In the genomic region with DNA sequence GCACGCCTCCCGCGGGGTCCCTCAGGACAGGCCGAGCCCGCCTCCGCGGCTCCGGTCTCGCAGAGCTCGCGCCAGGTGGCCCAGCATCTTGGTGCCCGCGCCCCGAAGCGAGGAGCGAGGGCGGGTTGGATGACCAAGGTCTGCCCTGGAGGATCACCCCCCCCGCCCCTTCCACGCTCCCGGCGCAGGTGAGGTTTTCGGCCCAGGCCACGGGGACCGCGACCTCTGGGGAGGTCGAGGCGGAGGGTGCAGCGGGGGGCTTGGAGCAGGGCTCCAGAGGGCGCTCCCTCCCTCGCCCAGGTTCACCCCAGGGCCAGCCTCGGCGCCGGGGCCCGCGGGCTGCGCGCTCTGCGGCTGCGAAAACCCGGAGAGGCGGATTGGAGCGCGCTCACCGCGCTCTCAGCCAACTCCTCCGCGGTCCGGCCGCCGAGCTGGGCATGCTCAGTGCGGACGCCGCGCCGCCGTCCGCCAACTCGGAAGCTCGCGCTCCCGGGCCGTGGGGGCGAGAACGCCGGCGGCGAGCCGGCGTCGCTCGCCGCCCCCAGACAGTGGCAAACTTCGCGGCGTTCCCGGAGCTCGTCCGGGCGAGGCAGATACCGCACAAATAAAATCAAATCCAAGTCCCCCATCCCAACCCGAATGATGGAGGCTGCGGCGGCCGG, we compare ENCODE assay signal across 1 cellular context.
TF ChIP-seq lines count a peak whose summit lies in the region.

Gene MED12L, plus strand, starts transcription at position 438 of the 662 bp plus-strand sequence. CDS start 1,263 bp downstream, outside the sequence.

TF ChIP-seq in HepG2, 621 proteins besides CTCF, POLR2A, EP300 and RAD21 (continued from another document and continues in another):
- TF ChIP-seq, protein P1, sequence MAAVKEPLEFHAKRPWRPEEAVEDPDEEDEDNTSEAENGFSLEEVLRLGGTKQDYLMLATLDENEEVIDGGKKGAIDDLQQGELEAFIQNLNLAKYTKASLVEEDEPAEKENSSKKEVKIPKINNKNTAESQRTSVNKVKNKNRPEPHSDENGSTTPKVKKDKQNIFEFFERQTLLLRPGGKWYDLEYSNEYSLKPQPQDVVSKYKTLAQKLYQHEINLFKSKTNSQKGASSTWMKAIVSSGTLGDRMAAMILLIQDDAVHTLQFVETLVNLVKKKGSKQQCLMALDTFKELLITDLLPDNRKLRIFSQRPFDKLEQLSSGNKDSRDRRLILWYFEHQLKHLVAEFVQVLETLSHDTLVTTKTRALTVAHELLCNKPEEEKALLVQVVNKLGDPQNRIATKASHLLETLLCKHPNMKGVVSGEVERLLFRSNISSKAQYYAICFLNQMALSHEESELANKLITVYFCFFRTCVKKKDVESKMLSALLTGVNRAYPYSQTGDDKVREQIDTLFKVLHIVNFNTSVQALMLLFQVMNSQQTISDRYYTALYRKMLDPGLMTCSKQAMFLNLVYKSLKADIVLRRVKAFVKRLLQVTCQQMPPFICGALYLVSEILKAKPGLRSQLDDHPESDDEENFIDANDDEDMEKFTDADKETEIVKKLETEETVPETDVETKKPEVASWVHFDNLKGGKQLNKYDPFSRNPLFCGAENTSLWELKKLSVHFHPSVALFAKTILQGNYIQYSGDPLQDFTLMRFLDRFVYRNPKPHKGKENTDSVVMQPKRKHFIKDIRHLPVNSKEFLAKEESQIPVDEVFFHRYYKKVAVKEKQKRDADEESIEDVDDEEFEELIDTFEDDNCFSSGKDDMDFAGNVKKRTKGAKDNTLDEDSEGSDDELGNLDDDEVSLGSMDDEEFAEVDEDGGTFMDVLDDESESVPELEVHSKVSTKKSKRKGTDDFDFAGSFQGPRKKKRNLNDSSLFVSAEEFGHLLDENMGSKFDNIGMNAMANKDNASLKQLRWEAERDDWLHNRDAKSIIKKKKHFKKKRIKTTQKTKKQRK (IDR thresholded peaks at IDR 0.05; ENCODE audit: low read length): no peak
- no peak for TF ChIP-seq E2F2 (CRISPR knock-in tag; IDR thresholded peaks at IDR 0.05; ENCODE audit: borderline replicate concordance)
- no peak for TF ChIP-seq ZNF101 (CRISPR knock-in tag; IDR thresholded peaks at IDR 0.05; ENCODE audit: borderline replicate concordance, low read depth)
- TF ChIP-seq CREBL2 (CRISPR knock-in tag; IDR thresholded peaks at IDR 0.05; ENCODE audit: borderline replicate concordance): no peak
- no peak for TF ChIP-seq FOSL1 (CRISPR knock-in tag; IDR thresholded peaks at IDR 0.05; ENCODE audit: borderline replicate concordance)
- no peak for TF ChIP-seq HOXD1 (CRISPR knock-in tag; IDR thresholded peaks at IDR 0.05)
- TF ChIP-seq CBX2 (IDR thresholded peaks at IDR 0.05; ENCODE audit: low read depth, low read length): no peak
- TF ChIP-seq CBX2 (CRISPR knock-in tag; IDR thresholded peaks at IDR 0.05; ENCODE audit: low read depth): 0 out of 2 replicates have a peak, but pooled peaks have one; percentile 73
- no peak for TF ChIP-seq JARID2 (CRISPR knock-in tag; IDR thresholded peaks at IDR 0.05; ENCODE audit: insufficient replicate concordance)
- TF ChIP-seq MBNL3 (CRISPR knock-in tag; conservative IDR thresholded peaks at IDR 0.05): no peak
- TF ChIP-seq CBFB (CRISPR knock-in tag; IDR thresholded peaks at IDR 0.05): peak; percentile 69; the same call in 1 of the 2 replicates
- TF ChIP-seq, protein P2, sequence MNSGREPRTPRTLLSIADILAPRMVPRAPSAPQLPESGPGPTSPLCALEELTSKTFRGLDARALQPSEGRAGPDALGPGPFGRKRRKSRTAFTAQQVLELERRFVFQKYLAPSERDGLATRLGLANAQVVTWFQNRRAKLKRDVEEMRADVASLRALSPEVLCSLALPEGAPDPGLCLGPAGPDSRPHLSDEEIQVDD (CRISPR knock-in tag; IDR thresholded peaks at IDR 0.05; ENCODE audit: borderline replicate concordance): no peak
- TF ChIP-seq, protein P3, sequence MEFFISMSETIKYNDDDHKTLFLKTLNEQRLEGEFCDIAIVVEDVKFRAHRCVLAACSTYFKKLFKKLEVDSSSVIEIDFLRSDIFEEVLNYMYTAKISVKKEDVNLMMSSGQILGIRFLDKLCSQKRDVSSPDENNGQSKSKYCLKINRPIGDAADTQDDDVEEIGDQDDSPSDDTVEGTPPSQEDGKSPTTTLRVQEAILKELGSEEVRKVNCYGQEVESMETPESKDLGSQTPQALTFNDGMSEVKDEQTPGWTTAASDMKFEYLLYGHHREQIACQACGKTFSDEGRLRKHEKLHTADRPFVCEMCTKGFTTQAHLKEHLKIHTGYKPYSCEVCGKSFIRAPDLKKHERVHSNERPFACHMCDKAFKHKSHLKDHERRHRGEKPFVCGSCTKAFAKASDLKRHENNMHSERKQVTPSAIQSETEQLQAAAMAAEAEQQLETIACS (CRISPR knock-in tag; IDR thresholded peaks at IDR 0.05): peak; percentile 58; the same call in 1 of the 2 replicates
- no peak for TF ChIP-seq AGO2 (optimal IDR thresholded peaks at IDR 0.05; ENCODE audit: low read depth, low read length)
- TF ChIP-seq KDM3A (CRISPR knock-in tag; IDR thresholded peaks at IDR 0.05; ENCODE audit: low read depth): peak; percentile 31; the same call in 1 of the 2 replicates
- TF ChIP-seq SP1 (IDR thresholded peaks at IDR 0.05): no peak
- no peak for TF ChIP-seq SP1 (CRISPR knock-in tag; IDR thresholded peaks at IDR 0.05)
- no peak for TF ChIP-seq ZSCAN25 (CRISPR knock-in tag; IDR thresholded peaks at IDR 0.05)
- TF ChIP-seq, protein P4, sequence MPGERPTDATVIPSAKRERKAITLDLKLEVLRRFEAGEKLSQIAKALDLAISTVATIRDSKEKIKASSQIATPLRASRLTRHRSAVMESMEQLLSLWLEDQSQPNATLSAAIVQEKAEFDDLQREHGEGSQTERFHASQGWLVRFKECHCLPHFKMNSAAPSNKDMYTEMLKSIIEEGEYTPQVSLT (CRISPR knock-in tag; IDR thresholded peaks at IDR 0.05; ENCODE audit: borderline replicate concordance, low read depth): no peak
- TF ChIP-seq, protein P5, sequence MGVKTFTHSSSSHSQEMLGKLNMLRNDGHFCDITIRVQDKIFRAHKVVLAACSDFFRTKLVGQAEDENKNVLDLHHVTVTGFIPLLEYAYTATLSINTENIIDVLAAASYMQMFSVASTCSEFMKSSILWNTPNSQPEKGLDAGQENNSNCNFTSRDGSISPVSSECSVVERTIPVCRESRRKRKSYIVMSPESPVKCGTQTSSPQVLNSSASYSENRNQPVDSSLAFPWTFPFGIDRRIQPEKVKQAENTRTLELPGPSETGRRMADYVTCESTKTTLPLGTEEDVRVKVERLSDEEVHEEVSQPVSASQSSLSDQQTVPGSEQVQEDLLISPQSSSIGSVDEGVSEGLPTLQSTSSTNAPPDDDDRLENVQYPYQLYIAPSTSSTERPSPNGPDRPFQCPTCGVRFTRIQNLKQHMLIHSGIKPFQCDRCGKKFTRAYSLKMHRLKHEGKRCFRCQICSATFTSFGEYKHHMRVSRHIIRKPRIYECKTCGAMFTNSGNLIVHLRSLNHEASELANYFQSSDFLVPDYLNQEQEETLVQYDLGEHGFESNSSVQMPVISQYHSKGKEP (CRISPR knock-in tag; IDR thresholded peaks at IDR 0.05): no peak
- TF ChIP-seq MXI1 (IDR thresholded peaks at IDR 0.05; ENCODE audit: borderline replicate concordance, low read depth, low read length): no peak
- no peak for TF ChIP-seq MAFF (IDR thresholded peaks at IDR 0.05; ENCODE audit: low read depth, low read length)
- peak; percentile 27; the same call in 1 of the 2 replicates for TF ChIP-seq ZBTB7B (CRISPR knock-in tag; IDR thresholded peaks at IDR 0.05)
- TF ChIP-seq MIXL1 (CRISPR knock-in tag; IDR thresholded peaks at IDR 0.05): no peak
- TF ChIP-seq, protein P6, sequence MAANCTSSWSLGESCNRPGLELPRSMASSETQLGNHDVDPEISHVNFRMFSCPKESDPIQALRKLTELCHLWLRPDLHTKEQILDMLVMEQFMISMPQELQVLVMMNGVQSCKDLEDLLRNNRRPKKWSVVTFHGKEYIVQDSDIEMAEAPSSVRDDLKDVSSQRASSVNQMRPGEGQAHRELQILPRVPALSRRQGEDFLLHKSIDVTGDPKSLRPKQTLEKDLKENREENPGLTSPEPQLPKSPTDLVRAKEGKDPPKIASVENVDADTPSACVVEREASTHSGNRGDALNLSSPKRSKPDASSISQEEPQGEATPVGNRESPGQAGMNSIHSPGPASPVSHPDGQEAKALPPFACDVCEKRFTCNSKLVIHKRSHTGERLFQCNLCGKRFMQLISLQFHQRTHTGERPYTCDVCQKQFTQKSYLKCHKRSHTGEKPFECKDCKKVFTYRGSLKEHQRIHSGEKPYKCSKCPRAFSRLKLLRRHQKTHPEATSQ (CRISPR knock-in tag; IDR thresholded peaks at IDR 0.05; ENCODE audit: borderline replicate concordance): peak; percentile 49; the same call in 1 of the 2 replicates
- TF ChIP-seq ZNF17 (CRISPR knock-in tag; IDR thresholded peaks at IDR 0.05): no peak
- no peak for TF ChIP-seq KLF11 (CRISPR knock-in tag; IDR thresholded peaks at IDR 0.05)
- TF ChIP-seq PCBP1 (IDR thresholded peaks at IDR 0.05; ENCODE audit: borderline replicate concordance, low read depth, low read length): no peak
- no peak for TF ChIP-seq CREB1 (IDR thresholded peaks at IDR 0.05)
- TF ChIP-seq CREB1 (CRISPR knock-in tag; IDR thresholded peaks at IDR 0.05): no peak
- peak; percentile 45; the same call in 1 of the 2 replicates for TF ChIP-seq ZNF563 (CRISPR knock-in tag; IDR thresholded peaks at IDR 0.05)
- TF ChIP-seq KDM4B (CRISPR knock-in tag; IDR thresholded peaks at IDR 0.05): no peak
- TF ChIP-seq CC2D1A (CRISPR knock-in tag; IDR thresholded peaks at IDR 0.05): no peak
- TF ChIP-seq ZNF670 (CRISPR knock-in tag; IDR thresholded peaks at IDR 0.05; ENCODE audit: borderline replicate concordance): no peak
- TF ChIP-seq FOXJ3 (CRISPR knock-in tag; IDR thresholded peaks at IDR 0.05; ENCODE audit: borderline replicate concordance): no peak
- TF ChIP-seq ZNF782 (CRISPR knock-in tag; IDR thresholded peaks at IDR 0.05; ENCODE audit: borderline replicate concordance): no peak
- 0 out of 2 replicates have a peak, but pooled peaks have one; percentile 5 for TF ChIP-seq TFAP4 (IDR thresholded peaks at IDR 0.05; ENCODE audit: borderline replicate concordance, low read depth)
- no peak for TF ChIP-seq MATR3 (CRISPR knock-in tag; IDR thresholded peaks at IDR 0.05)
- TF ChIP-seq HNF4A (CRISPR knock-in tag; IDR thresholded peaks at IDR 0.05): no peak; the same call in 1 of the 2 replicates
